Comparison of ENCODE assay signal across 29 cellular contexts in genomic region chr7:55458351-55458750, GRCh38.
"Had no signal": no experiment of that assay in that cellular context is flagged by ENCODE, and none has a peak within 500 bp of the region (broad histone marks: within the 10 kb centered on the region; RNA-seq: fewer than 3 reads in every experiment).

No MANE protein-coding gene starts in this region.

- H3K27ac ChIP-seq: adrenal gland, body of pancreas, colonic mucosa, foreskin keratinocyte, gastrocnemius medialis, heart left ventricle, WERI-Rb-1 had no signal

- H3K36me3 ChIP-seq: adrenal gland, colonic mucosa, gastrocnemius medialis, heart left ventricle, WERI-Rb-1 had no signal

- H3K9me3 ChIP-seq: body of pancreas, colonic mucosa, gastrocnemius medialis had no signal

- ATAC-seq: activated CD4-positive, CD25-positive, alpha-beta regulatory T cell treated with anti-CD3 and anti-CD28 coated beads, Interleukin-2, amount 50 U/mL, for 24 hours; activated CD8-positive, alpha-beta T cell treated with anti-CD3 and anti-CD28 coated beads for 36 hours; activated T-cell treated with anti-CD3 and anti-CD28 coated beads, Interleukin-2, amount 50 U/mL, for 4 hours; activated T-helper 17 cell treated with anti-CD3 and anti-CD28 coated beads, Interleukin-2, amount 50 U/mL, for 72 hours; body of pancreas; esophagus mucosa; foreskin keratinocyte; gastrocnemius medialis; heart left ventricle; T-helper 17 cell had no signal

- H3K4me3 ChIP-seq: adrenal gland, body of pancreas, colonic mucosa, gastrocnemius medialis, heart left ventricle had no signal

- DNase-seq: activated B cell treated with CpG ODN at 0.5 μM for 24 hours; activated CD4-positive, alpha-beta T cell treated with anti-CD3 and anti-CD28 coated beads for 48 hours; activated CD4-positive, alpha-beta T cell treated with anti-CD3 and anti-CD28 coated beads, Interleukin-2, amount 50 U/mL, for 1 hour; activated CD4-positive, alpha-beta T cell treated with anti-CD3 and anti-CD28 coated beads, Interleukin-2, amount 50 U/mL, for 48 hours; activated CD8-positive, alpha-beta memory T cell treated with anti-CD3 and anti-CD28 coated beads for 24 hours; activated CD8-positive, alpha-beta T cell treated with anti-CD3 and anti-CD28 coated beads for 36 hours; activated effector memory CD4-positive, alpha-beta T cell treated with Interleukin-2 at 50 U/mL for 16 hours; activated gamma-delta T cell treated with Interleukin-2 at 50 U/mL for 16 hours; activated naive CD4-positive, alpha-beta T cell treated with anti-CD3 and anti-CD28 coated beads, Interleukin-2, amount 50 U/mL, for 16 hours; activated naive CD4-positive, alpha-beta T cell treated with Interleukin-2 at 50 U/mL for 16 hours; activated T-cell treated with anti-CD3 and anti-CD28 coated beads, Interleukin-2, amount 50 U/mL, for 4 hours; adrenal gland; amygdala; aorta; body of pancreas; caudate nucleus; colonic mucosa; effector CD8-positive, alpha-beta T cell; foreskin keratinocyte; gastrocnemius medialis; glutamatergic neuron; heart left ventricle; T-helper 1 cell; T-helper 17 cell; T1000; WERI-Rb-1 had no signal

- H3K4me1 ChIP-seq: adrenal gland, body of pancreas, colonic mucosa, foreskin keratinocyte, gastrocnemius medialis, heart left ventricle had no signal

- H3K27me3 ChIP-seq: adrenal gland, body of pancreas, colonic mucosa, foreskin keratinocyte, gastrocnemius medialis, heart left ventricle had no signal
